Comparison of ENCODE assay signal across 1 cellular context in genomic region chr14:65222434-65222833, GRCh38.
TF ChIP-seq lines count a peak whose summit lies in the region.

No MANE protein-coding gene starts in this region.

TF ChIP-seq in HepG2, 621 proteins besides CTCF, POLR2A, EP300 and RAD21 (continued from another document and continues in another):
- TF ChIP-seq ZSCAN5A (CRISPR knock-in tag; IDR thresholded peaks at IDR 0.05; ENCODE audit: borderline replicate concordance) (no peak), CBX2 (IDR thresholded peaks at IDR 0.05; ENCODE audit: low read depth, low read length) (no peak), CBX2 (CRISPR knock-in tag; IDR thresholded peaks at IDR 0.05; ENCODE audit: low read depth) (no peak), KLF13 (CRISPR knock-in tag; IDR thresholded peaks at IDR 0.05) (no peak), PHF5A (CRISPR knock-in tag; IDR thresholded peaks at IDR 0.05; ENCODE audit: low read depth, unreplicated experiment) (no peak), IRF2 (CRISPR knock-in tag; IDR thresholded peaks at IDR 0.05) (no peak), IRX3 (CRISPR knock-in tag; IDR thresholded peaks at IDR 0.05; ENCODE audit: borderline replicate concordance, low read depth) (no peak), SMC3 (IDR thresholded peaks at IDR 0.05; ENCODE audit: low read length) (peak; percentile 88), MLXIP (CRISPR knock-in tag; IDR thresholded peaks at IDR 0.05; ENCODE audit: borderline replicate concordance) (no peak), CC2D1A (CRISPR knock-in tag; IDR thresholded peaks at IDR 0.05) (no peak), TOE1 (CRISPR knock-in tag; IDR thresholded peaks at IDR 0.05) (no peak), ZNF274 (CRISPR knock-in tag; IDR thresholded peaks at IDR 0.05) (no peak), NCOA2 (CRISPR knock-in tag; IDR thresholded peaks at IDR 0.05) (no peak), ZNF644 (CRISPR knock-in tag; IDR thresholded peaks at IDR 0.05; ENCODE audit: low read depth) (peak; percentile 31; the same call in 1 of the 2 replicates), SUZ12 (IDR thresholded peaks at IDR 0.05; ENCODE audit: low read depth, low read length) (no peak), USF2 (IDR thresholded peaks at IDR 0.05; ENCODE audit: low read depth, low read length) (no peak), USF2 (CRISPR knock-in tag; IDR thresholded peaks at IDR 0.05; ENCODE audit: borderline replicate concordance) (no peak), ELF3 (CRISPR knock-in tag; IDR thresholded peaks at IDR 0.05) (no peak; the same call in 1 of the 2 replicates), NKX3-1 (CRISPR knock-in tag; IDR thresholded peaks at IDR 0.05) (no peak), ZFP82 (CRISPR knock-in tag; IDR thresholded peaks at IDR 0.05; ENCODE audit: borderline replicate concordance) (no peak), HNF1B (CRISPR knock-in tag; IDR thresholded peaks at IDR 0.05) (no peak), NFYB (CRISPR knock-in tag; IDR thresholded peaks at IDR 0.05) (0 out of 2 replicates have a peak, but pooled peaks have one; percentile 19), AHR (CRISPR knock-in tag; IDR thresholded peaks at IDR 0.05) (no peak), CCDC6 (CRISPR knock-in tag; IDR thresholded peaks at IDR 0.05) (no peak), ZNF432 (CRISPR knock-in tag; IDR thresholded peaks at IDR 0.05; ENCODE audit: borderline replicate concordance) (no peak), DBP (CRISPR knock-in tag; IDR thresholded peaks at IDR 0.05; ENCODE audit: not compliant biosample characterization) (no peak), ZNF547 (CRISPR knock-in tag; IDR thresholded peaks at IDR 0.05) (no peak), TERF1 (CRISPR knock-in tag; IDR thresholded peaks at IDR 0.05) (no peak), NRL (CRISPR knock-in tag; IDR thresholded peaks at IDR 0.05; ENCODE audit: borderline replicate concordance) (no peak), NCOA1 (CRISPR knock-in tag; IDR thresholded peaks at IDR 0.05) (no peak), PRPF4 (IDR thresholded peaks at IDR 0.05; ENCODE audit: low read depth, low read length, poor library complexity, severe bottlenecking) (no peak), MXI1 (IDR thresholded peaks at IDR 0.05; ENCODE audit: borderline replicate concordance, low read depth, low read length) (no peak), ZSCAN9 (CRISPR knock-in tag; IDR thresholded peaks at IDR 0.05; ENCODE audit: borderline replicate concordance) (no peak)
- TF ChIP-seq, protein P1, sequence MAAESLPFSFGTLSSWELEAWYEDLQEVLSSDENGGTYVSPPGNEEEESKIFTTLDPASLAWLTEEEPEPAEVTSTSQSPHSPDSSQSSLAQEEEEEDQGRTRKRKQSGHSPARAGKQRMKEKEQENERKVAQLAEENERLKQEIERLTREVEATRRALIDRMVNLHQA (CRISPR knock-in tag; IDR thresholded peaks at IDR 0.05) = no peak
- TF ChIP-seq, protein P2, sequence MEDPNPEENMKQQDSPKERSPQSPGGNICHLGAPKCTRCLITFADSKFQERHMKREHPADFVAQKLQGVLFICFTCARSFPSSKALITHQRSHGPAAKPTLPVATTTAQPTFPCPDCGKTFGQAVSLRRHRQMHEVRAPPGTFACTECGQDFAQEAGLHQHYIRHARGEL (CRISPR knock-in tag; IDR thresholded peaks at IDR 0.05) = no peak
- TF ChIP-seq, protein P3, sequence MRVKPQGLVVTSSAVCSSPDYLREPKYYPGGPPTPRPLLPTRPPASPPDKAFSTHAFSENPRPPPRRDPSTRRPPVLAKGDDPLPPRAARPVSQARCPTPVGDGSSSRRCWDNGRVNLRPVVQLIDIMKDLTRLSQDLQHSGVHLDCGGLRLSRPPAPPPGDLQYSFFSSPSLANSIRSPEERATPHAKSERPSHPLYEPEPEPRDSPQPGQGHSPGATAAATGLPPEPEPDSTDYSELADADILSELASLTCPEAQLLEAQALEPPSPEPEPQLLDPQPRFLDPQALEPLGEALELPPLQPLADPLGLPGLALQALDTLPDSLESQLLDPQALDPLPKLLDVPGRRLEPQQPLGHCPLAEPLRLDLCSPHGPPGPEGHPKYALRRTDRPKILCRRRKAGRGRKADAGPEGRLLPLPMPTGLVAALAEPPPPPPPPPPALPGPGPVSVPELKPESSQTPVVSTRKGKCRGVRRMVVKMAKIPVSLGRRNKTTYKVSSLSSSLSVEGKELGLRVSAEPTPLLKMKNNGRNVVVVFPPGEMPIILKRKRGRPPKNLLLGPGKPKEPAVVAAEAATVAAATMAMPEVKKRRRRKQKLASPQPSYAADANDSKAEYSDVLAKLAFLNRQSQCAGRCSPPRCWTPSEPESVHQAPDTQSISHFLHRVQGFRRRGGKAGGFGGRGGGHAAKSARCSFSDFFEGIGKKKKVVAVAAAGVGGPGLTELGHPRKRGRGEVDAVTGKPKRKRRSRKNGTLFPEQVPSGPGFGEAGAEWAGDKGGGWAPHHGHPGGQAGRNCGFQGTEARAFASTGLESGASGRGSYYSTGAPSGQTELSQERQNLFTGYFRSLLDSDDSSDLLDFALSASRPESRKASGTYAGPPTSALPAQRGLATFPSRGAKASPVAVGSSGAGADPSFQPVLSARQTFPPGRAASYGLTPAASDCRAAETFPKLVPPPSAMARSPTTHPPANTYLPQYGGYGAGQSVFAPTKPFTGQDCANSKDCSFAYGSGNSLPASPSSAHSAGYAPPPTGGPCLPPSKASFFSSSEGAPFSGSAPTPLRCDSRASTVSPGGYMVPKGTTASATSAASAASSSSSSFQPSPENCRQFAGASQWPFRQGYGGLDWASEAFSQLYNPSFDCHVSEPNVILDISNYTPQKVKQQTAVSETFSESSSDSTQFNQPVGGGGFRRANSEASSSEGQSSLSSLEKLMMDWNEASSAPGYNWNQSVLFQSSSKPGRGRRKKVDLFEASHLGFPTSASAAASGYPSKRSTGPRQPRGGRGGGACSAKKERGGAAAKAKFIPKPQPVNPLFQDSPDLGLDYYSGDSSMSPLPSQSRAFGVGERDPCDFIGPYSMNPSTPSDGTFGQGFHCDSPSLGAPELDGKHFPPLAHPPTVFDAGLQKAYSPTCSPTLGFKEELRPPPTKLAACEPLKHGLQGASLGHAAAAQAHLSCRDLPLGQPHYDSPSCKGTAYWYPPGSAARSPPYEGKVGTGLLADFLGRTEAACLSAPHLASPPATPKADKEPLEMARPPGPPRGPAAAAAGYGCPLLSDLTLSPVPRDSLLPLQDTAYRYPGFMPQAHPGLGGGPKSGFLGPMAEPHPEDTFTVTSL (CRISPR knock-in tag; IDR thresholded peaks at IDR 0.05; ENCODE audit: borderline replicate concordance) = no peak
- TF ChIP-seq, protein P4, sequence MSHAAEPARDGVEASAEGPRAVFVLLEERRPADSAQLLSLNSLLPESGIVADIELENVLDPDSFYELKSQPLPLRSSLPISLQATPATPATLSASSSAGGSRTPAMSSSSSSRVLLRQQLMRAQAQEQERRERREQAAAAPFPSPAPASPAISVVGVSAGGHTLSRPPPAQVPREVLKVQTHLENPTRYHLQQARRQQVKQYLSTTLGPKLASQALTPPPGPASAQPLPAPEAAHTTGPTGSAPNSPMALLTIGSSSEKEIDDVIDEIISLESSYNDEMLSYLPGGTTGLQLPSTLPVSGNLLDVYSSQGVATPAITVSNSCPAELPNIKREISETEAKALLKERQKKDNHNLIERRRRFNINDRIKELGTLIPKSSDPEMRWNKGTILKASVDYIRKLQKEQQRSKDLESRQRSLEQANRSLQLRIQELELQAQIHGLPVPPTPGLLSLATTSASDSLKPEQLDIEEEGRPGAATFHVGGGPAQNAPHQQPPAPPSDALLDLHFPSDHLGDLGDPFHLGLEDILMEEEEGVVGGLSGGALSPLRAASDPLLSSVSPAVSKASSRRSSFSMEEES (CRISPR knock-in tag; IDR thresholded peaks at IDR 0.05) = 0 out of 2 replicates have a peak, but pooled peaks have one; percentile 18
- TF ChIP-seq, protein P5, sequence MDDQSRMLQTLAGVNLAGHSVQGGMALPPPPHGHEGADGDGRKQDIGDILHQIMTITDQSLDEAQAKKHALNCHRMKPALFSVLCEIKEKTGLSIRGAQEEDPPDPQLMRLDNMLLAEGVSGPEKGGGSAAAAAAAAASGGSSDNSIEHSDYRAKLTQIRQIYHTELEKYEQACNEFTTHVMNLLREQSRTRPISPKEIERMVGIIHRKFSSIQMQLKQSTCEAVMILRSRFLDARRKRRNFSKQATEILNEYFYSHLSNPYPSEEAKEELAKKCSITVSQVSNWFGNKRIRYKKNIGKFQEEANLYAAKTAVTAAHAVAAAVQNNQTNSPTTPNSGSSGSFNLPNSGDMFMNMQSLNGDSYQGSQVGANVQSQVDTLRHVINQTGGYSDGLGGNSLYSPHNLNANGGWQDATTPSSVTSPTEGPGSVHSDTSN (CRISPR knock-in tag; IDR thresholded peaks at IDR 0.05; ENCODE audit: borderline replicate concordance) = no peak
- TF ChIP-seq, protein P6, sequence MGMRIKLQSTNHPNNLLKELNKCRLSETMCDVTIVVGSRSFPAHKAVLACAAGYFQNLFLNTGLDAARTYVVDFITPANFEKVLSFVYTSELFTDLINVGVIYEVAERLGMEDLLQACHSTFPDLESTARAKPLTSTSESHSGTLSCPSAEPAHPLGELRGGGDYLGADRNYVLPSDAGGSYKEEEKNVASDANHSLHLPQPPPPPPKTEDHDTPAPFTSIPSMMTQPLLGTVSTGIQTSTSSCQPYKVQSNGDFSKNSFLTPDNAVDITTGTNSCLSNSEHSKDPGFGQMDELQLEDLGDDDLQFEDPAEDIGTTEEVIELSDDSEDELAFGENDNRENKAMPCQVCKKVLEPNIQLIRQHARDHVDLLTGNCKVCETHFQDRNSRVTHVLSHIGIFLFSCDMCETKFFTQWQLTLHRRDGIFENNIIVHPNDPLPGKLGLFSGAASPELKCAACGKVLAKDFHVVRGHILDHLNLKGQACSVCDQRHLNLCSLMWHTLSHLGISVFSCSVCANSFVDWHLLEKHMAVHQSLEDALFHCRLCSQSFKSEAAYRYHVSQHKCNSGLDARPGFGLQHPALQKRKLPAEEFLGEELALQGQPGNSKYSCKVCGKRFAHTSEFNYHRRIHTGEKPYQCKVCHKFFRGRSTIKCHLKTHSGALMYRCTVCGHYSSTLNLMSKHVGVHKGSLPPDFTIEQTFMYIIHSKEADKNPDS (CRISPR knock-in tag; IDR thresholded peaks at IDR 0.05) = no peak
